Comparison of ENCODE assay signal across 11 cellular contexts in the genomic region with DNA sequence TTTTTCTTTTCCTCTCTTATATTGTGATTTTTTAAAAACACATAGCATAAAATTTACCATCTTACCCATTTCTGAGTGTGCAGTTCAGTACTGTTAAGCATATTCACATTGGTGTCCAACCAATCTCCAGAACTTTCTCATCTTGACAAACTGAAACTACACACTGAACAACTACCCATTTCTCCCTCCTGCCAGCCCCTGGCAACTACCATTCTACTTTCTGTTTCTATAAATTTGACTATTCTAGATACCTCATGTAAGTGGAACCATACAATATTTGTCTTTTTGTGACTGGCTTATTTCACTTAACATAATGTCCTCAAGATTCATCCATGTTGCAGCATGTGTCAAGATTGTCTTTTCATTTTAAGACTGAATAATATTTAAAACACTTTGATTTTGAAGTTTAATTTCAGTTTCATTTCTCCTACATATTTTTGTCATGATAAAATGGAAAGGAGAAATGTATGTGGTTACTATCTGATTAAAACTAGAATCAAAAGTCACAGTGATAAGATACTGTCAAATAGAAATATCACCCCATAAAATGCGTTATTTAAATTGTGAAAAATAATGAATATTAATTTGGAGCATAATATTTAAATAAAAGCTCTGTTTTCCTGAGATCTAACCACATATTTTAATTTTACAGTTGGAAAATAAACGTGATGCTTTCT.
DNase-seq lines count a peak whose midpoint lies in the region; ATAC-seq and TF ChIP-seq lines count a peak whose summit lies in the region.
"Had no signal": no experiment of that assay in that cellular context is flagged by ENCODE, and none has a peak within 500 bp of the region (broad histone marks: within the 10 kb centered on the region; RNA-seq: fewer than 3 reads in every experiment).

No MANE protein-coding gene starts in this region.

- peak overlapping the region; percentile 48 for H3K4me3 Mint-ChIP-seq in memory B cell
- no peak overlapping the region for H3K4me3 Mint-ChIP-seq in glutamatergic neuron (ENCODE audit: unreplicated experiment)

- intact Hi-C loops in testis (cut with DNase I; ENCODE audit: low total_unique reads): no loop called here

- 92 to 98% methylated on average over 2 of the region's 2 CpGs for WGBS in testis, 2 donors

- H3K27ac Mint-ChIP-seq in memory B cell (no peak overlapping the region), glutamatergic neuron (ENCODE audit: unreplicated experiment) (no peak overlapping the region)

- no peak for TF ChIP-seq POLR2A in testis (IDR thresholded peaks at IDR 0.05)

- peaks cover 9% of the 10 kb centered on the region for H3K36me3 Mint-ChIP-seq in memory B cell
- no peaks in the 10 kb centered on the region for H3K36me3 Mint-ChIP-seq in glutamatergic neuron (ENCODE audit: unreplicated experiment)

- CTCF ChIA-PET in RWPE1 (lab: Yijun Ruan, JAX): no interaction called here

- H3K9me3 ChIP-seq in testis: no peaks in the 10 kb centered on the region
- H3K9me3 ChIP-seq: gastroesophageal sphincter had no signal

- DNase-seq in MV-4-11 (lab: John Stamatoyannopoulos, UW): peak; percentile 25
- DNase-seq in memory B cell (ENCODE audit: low spot score in 2 of 2): no peak
- no peak for DNase-seq in testis
- no peak for DNase-seq in RWPE1 (ENCODE audit: low spot score)
- DNase-seq in glutamatergic neuron: no peak
- no peak for DNase-seq in GM03348 (ENCODE audit: low spot score)
- DNase-seq: occipital lobe, SHP77 treated with DMSO at 0.1 percent for 48 hours had no signal

- no peak overlapping the region for H3K4me3 ChIP-seq in testis
- H3K4me3 ChIP-seq: gastroesophageal sphincter had no signal

- no peaks in the 10 kb centered on the region for H3K27me3 ChIP-seq in testis
- H3K27me3 ChIP-seq: gastroesophageal sphincter had no signal

- H3K27ac ChIP-seq in testis (no peak overlapping the region), RWPE1 (no peak overlapping the region)
- H3K27ac ChIP-seq: gastroesophageal sphincter had no signal

- no peaks in the 10 kb centered on the region for H3K4me1 ChIP-seq in testis
- H3K4me1 ChIP-seq: gastroesophageal sphincter had no signal

- H3K27me3 Mint-ChIP-seq in memory B cell (no peaks in the 10 kb centered on the region), glutamatergic neuron (ENCODE audit: unreplicated experiment) (no peaks in the 10 kb centered on the region)

- H3K9me3 Mint-ChIP-seq in memory B cell: no peaks in the 10 kb centered on the region
- H3K9me3 Mint-ChIP-seq in glutamatergic neuron (ENCODE audit: unreplicated experiment): no peaks in the 10 kb centered on the region

- POLR2A ChIA-PET in RWPE1 (lab: Yijun Ruan, JAX; ENCODE audit: low non-redundant PET): no interaction called here

- no peaks in the 10 kb centered on the region for H3K36me3 ChIP-seq in testis (ENCODE audit: low read depth, missing control alignments)

- no peak for TF ChIP-seq CTCF in testis (IDR thresholded peaks at IDR 0.05)
- TF ChIP-seq CTCF in RWPE1 (conservative IDR thresholded peaks at IDR 0.05; ENCODE audit: low read depth): no peak
- no peak for TF ChIP-seq CTCF in glutamatergic neuron (IDR thresholded peaks at IDR 0.05; ENCODE audit: partially characterized antibody, unreplicated experiment)

- ATAC-seq in GM18909 (IDR thresholded peaks at IDR 0.05; ENCODE audit: poor library complexity, unreplicated experiment) (peak; percentile 86), HG02588 (IDR thresholded peaks at IDR 0.05; ENCODE audit: unreplicated experiment) (peak; percentile 70), memory B cell (ENCODE audit: low read depth) (peak; percentile 78)
- ATAC-seq: gastroesophageal sphincter had no signal

- H3K4me1 Mint-ChIP-seq in memory B cell (peaks cover 9% of the 10 kb centered on the region), glutamatergic neuron (ENCODE audit: low read depth, unreplicated experiment) (no peaks in the 10 kb centered on the region)
